9 cellular contexts compared by ENCODE assay signal in genomic region chrX:48531359-48531954, GRCh38. TPM values are rescaled to one million over a fixed set of nuclear protein-coding genes. Genes with fewer than 3 reads are reported as not detected.
DNase-seq lines count a peak whose midpoint lies in the region; ATAC-seq and TF ChIP-seq lines count a peak whose summit lies in the region.
"Had no signal": no experiment of that assay in that cellular context is flagged by ENCODE, and none has a peak within 500 bp of the region (broad histone marks: within the 10 kb centered on the region; RNA-seq: fewer than 3 reads in every experiment).

No MANE protein-coding gene starts in this region.

- intact Hi-C loops in HCT116 (cut with micrococcal nuclease) = no loop called here

- CTCF ChIA-PET in HCT116 (lab: Charles Lee) = interaction anchor here (0.5 kb wide), 1 partner anchor 1931 kb away, joined by 3 read pairs; no protein-coding TSS in a partner anchor
- CTCF ChIA-PET in T-cell (lab: Charles Lee) = no interaction called here

- TF ChIP-seq RAD21 in HCT116 (IDR thresholded peaks at IDR 0.05; ENCODE audit: low read depth) = no peak

- H2AFZ ChIP-seq in HCT116 (ENCODE audit: low read depth, low read length, poor library complexity, severe bottlenecking) (peak overlapping the region; percentile 26), fibroblast of lung (ENCODE audit: low read length) (peak overlapping the region; percentile 46)

- no peak for TF ChIP-seq CTCF in HCT116 (IDR thresholded peaks at IDR 0.05 in 2 of 3, conservative IDR thresholded peaks at IDR 0.05 in 1 of 3; ENCODE audit: borderline replicate concordance in 1 of 3, insufficient read depth in 1 of 3, low read depth in 2 of 3, low read length in 2 of 3)
- TF ChIP-seq CTCF in fibroblast of lung (conservative IDR thresholded peaks at IDR 0.05 in 1 of 2, IDR thresholded peaks at IDR 0.05 in 1 of 2; ENCODE audit: low read depth in 1 of 2, low read length in 2 of 2) = no peak

- POLR2A ChIA-PET in HCT116 (lab: Charles Lee) = no interaction called here
- POLR2A ChIA-PET in T-cell (lab: Charles Lee) = interaction anchor here in 1 of 2 donors (0.5 kb wide), 1 partner anchor 65 kb away, joined by 6 read pairs; no protein-coding TSS in a partner anchor

- TF ChIP-seq POLR2A in HCT116 (IDR thresholded peaks at IDR 0.05; ENCODE audit: borderline replicate concordance, extremely low read depth, insufficient read depth, insufficient read length) = no peak

- H3K36me3 ChIP-seq in HCT116 (ENCODE audit: control insufficient read depth in 1 of 2, insufficient read depth in 2 of 2, low read length in 2 of 2) (peaks cover 0 to 2% of the 10 kb centered on the region in 2 experiments; a peak in 2 of 4 replicates), fibroblast of lung (ENCODE audit: control insufficient read depth, insufficient read depth, low read length) (no peaks in the 10 kb centered on the region), skeletal muscle tissue (ENCODE audit: control insufficient read depth in 3 of 3, insufficient read depth in 3 of 3, low read length in 3 of 3) (peaks cover 2 to 8% (median 3%) of the 10 kb centered on the region in 3 donors)

- H3K4me1 Mint-ChIP-seq in T-cell = peaks cover 4 to 14% (median 7%) of the 10 kb centered on the region in 3 donors

- H3K9ac ChIP-seq in HCT116 (ENCODE audit: low read length) (0 out of 2 replicates have a peak overlapping the region, but pooled peaks have one; percentile 13), fibroblast of lung (ENCODE audit: insufficient read depth, low read length) (no peak overlapping the region), skeletal muscle tissue (ENCODE audit: low read depth in 1 of 3, low read length in 3 of 3) (no peak overlapping the region)

- peaks cover 6 to 20% of the 10 kb centered on the region in 2 experiments for H3K4me1 ChIP-seq in HCT116 (ENCODE audit: control insufficient read depth in 1 of 2, insufficient read depth in 2 of 2, low read length in 2 of 2)
- peaks cover 3% of the 10 kb centered on the region for H3K4me1 ChIP-seq in fibroblast of lung (ENCODE audit: control insufficient read depth, extremely low read depth, insufficient read depth, low read length)
- H3K4me1 ChIP-seq in skeletal muscle tissue (ENCODE audit: control insufficient read depth in 3 of 3, insufficient read depth in 3 of 3, low read length in 3 of 3) = no peaks in the 10 kb centered on the region

- H3K4me2 ChIP-seq in HCT116 (ENCODE audit: low read length) (peak overlapping the region; percentile 59), fibroblast of lung (ENCODE audit: extremely low read depth, insufficient read depth, low read length) (peak overlapping the region; percentile 51)

- TSS peak; percentile 80 for BruUV-seq in HCT116 (replicated peaks; lab: Mats Ljungman, UMichigan)

- H3K27me3 ChIP-seq in HCT116 (ENCODE audit: insufficient read depth, low read length) = no peaks in the 10 kb centered on the region
- H3K27me3 ChIP-seq in fibroblast of lung (ENCODE audit: control insufficient read depth, insufficient read depth, low read length) = no peaks in the 10 kb centered on the region
- H3K27me3 ChIP-seq in skeletal muscle tissue (ENCODE audit: control insufficient read depth in 3 of 3, insufficient read depth in 3 of 3, low read length in 3 of 3) = no peaks in the 10 kb centered on the region

- RAD21 ChIA-PET in HCT116 (lab: Charles Lee; ENCODE audit: low non-redundant PET in 1 of 2, low total read pairs in 2 of 2, uncharacterized antibody in 2 of 2, unreplicated experiment in 2 of 2) = no interaction called here

- H3K27ac ChIP-seq in HCT116 (ENCODE audit: low read depth, low read length) (peak overlapping the region; percentile 63; the same call in 1 of the 2 replicates), fibroblast of lung (ENCODE audit: insufficient read depth, low read length) (peak overlapping the region; percentile 73), skeletal muscle tissue (ENCODE audit: low read depth, low read length) (peak overlapping the region; percentile 36)

- H3K27me3 Mint-ChIP-seq in T-cell = no peaks in the 10 kb centered on the region

- H3K9me2 ChIP-seq in HCT116 (ENCODE audit: insufficient read depth) = no peaks in the 10 kb centered on the region

- peak overlapping the region; percentile 2 to 83 for H3K27ac Mint-ChIP-seq in T-cell

- H4K20me1 ChIP-seq in HCT116 (ENCODE audit: insufficient read depth) = no peaks in the 10 kb centered on the region
- H4K20me1 ChIP-seq in fibroblast of lung (ENCODE audit: control insufficient read depth, extremely low read depth, insufficient read depth, low read length) = no peaks in the 10 kb centered on the region

- H3K4me3 ChIP-seq in HCT116 (replicated peaks in 1 of 2; ENCODE audit: low read depth in 1 of 2, low read length in 2 of 2) (no peak overlapping the region), fibroblast of lung (replicated peaks in 1 of 4; ENCODE audit: control extremely low read depth in 1 of 4, insufficient read depth in 1 of 4, low read depth in 3 of 4, low read length in 4 of 4) (no peak overlapping the region), skeletal muscle tissue (ENCODE audit: low read length in 3 of 3) (no peak overlapping the region)

- ATAC-seq in HCT116 (peak; percentile 77), T-cell (replicated peaks in 1 of 4) (peak in 2 of 4 experiments; percentile 44 to 45), GM21825 (IDR thresholded peaks at IDR 0.05; ENCODE audit: unreplicated experiment) (no peak), HG03432 (IDR thresholded peaks at IDR 0.05; ENCODE audit: unreplicated experiment) (no peak), HG02642 (IDR thresholded peaks at IDR 0.05; ENCODE audit: poor library complexity, unreplicated experiment) (no peak)

- H3K4me3 Mint-ChIP-seq in T-cell = no peak overlapping the region

- H3K36me3 Mint-ChIP-seq in T-cell = peaks cover 16% of the 10 kb centered on the region

- H3K9me3 ChIP-seq in HCT116 (ENCODE audit: control insufficient read depth in 1 of 2, insufficient read depth in 1 of 2, low read depth in 1 of 2, low read length in 2 of 2) = no peaks in the 10 kb centered on the region
- no peaks in the 10 kb centered on the region for H3K9me3 ChIP-seq in fibroblast of lung (ENCODE audit: control insufficient read depth, insufficient read depth, low read depth, low read length)
- H3K9me3 ChIP-seq in skeletal muscle tissue (ENCODE audit: control insufficient read depth in 3 of 3, low read length in 3 of 3) = no peaks in the 10 kb centered on the region

- H3K79me2 ChIP-seq in HCT116 (ENCODE audit: insufficient read depth, low read length) (no peaks in the 10 kb centered on the region), fibroblast of lung (ENCODE audit: control insufficient read depth, insufficient read depth, low read length) (no peaks in the 10 kb centered on the region)

- DNase-seq in HCT116 (ENCODE audit: low read depth, low spot score) (no peak), T-cell (no peak), fibroblast of lung (ENCODE audit: low read depth in 2 of 2) (peak; percentile 79 to 85)
- no peak for DNase-seq in stimulated activated CD4-positive, alpha-beta T cell treated with anti-CD3 and anti-CD28 coated beads, Interleukin-15, amount 100 ng/mL, for 24 hours
- DNase-seq: islet precursor cell had no signal

- H3K9me3 Mint-ChIP-seq in T-cell = no peaks in the 10 kb centered on the region

TF ChIP-seq in HCT116, 20 proteins besides CTCF, POLR2A, EP300 and RAD21:
- TF ChIP-seq ZNF274 (IDR thresholded peaks at IDR 0.05; ENCODE audit: low read depth, low read length) = no peak
- TF ChIP-seq SP1 (IDR thresholded peaks at IDR 0.05; ENCODE audit: low read depth) = no peak
- peak; percentile 60 for TF ChIP-seq YY1 (IDR thresholded peaks at IDR 0.05; ENCODE audit: extremely low read depth, insufficient replicate concordance, low read depth, low read length)
- no peak for TF ChIP-seq EGR1 (IDR thresholded peaks at IDR 0.05; ENCODE audit: low read depth)
TF ChIP-seq in HCT116: peak in this region for 1.

RNA-seq across cellular contexts. Expression of gene TBC1D25, which starts 8.1 kb away (rescaled TPM):
- total RNA-seq in HCT116 (2021; ENCODE audit: unreplicated experiment) = 10.5 TPM
- 10.5 and 10.8 TPM in 2 replicates for polyA plus RNA-seq in HCT116 (2012)
- 10 to 100 TPM; 27.0 to 30.6 (median 29.5) TPM for total RNA-seq in T-cell
- total RNA-seq in fibroblast of lung = 3.9 and 5.1 TPM in 2 replicates
- polyA plus RNA-seq in fibroblast of lung = 8.5 and 9.4 TPM in 2 replicates
- 12.2 and 13.6 TPM in 2 replicates for polyA plus RNA-seq in fibroblast of lung (2012)
- polyA minus RNA-seq in fibroblast of lung (ENCODE audit: low replicate concordance) = 25.0 and 52.6 TPM in 2 replicates
- 2.1 TPM for total RNA-seq in skeletal muscle tissue

RNA-seq across cellular contexts. Expression of gene EBP, which starts 9.8 kb away (rescaled TPM):
- 93.8 TPM for total RNA-seq in HCT116 (2021; ENCODE audit: unreplicated experiment)
- 119 and 125 TPM in 2 replicates for polyA plus RNA-seq in HCT116 (2012)
- total RNA-seq in T-cell = 10 to 100 TPM; 41.1 to 60.4 (median 46.1) TPM
- 30.8 and 93.5 TPM in 2 replicates for total RNA-seq in fibroblast of lung
- 61.0 and 68.2 TPM in 2 replicates for polyA plus RNA-seq in fibroblast of lung
- polyA plus RNA-seq in fibroblast of lung (2012) = 73.9 and 90.6 TPM in 2 replicates
- polyA minus RNA-seq in fibroblast of lung (ENCODE audit: low replicate concordance) = 224 and 291 TPM in 2 replicates
- total RNA-seq in skeletal muscle tissue = 21.4 TPM

RNA-seq across cellular contexts. Expression of gene PORCN, which starts 22.7 kb away (rescaled TPM):
- 12.9 TPM for total RNA-seq in HCT116 (2021; ENCODE audit: unreplicated experiment)
- 12.5 and 15.5 TPM in 2 replicates for polyA plus RNA-seq in HCT116 (2012)
- 10 to 100 TPM; 16.8 to 21.7 (median 18.6) TPM for total RNA-seq in T-cell
- 6.2 and 11.4 TPM in 2 replicates for total RNA-seq in fibroblast of lung
- 5.4 and 6.0 TPM in 2 replicates for polyA plus RNA-seq in fibroblast of lung
- polyA plus RNA-seq in fibroblast of lung (2012) = 7.1 and 9.9 TPM in 2 replicates
- 29.7 and 53.0 TPM in 2 replicates for polyA minus RNA-seq in fibroblast of lung (ENCODE audit: low replicate concordance)
- 1.0 TPM for total RNA-seq in skeletal muscle tissue

RNA-seq across cellular contexts. Expression of gene RBM3, which starts 42.8 kb away (rescaled TPM):
- total RNA-seq in HCT116 (2021; ENCODE audit: unreplicated experiment) (233 TPM), T-cell (100 to 1,000 TPM; 212 to 345 (median 222) TPM), fibroblast of lung (39.8 and 52.7 TPM in 2 replicates), skeletal muscle tissue (196 TPM)
- 217 and 219 TPM in 2 replicates for polyA plus RNA-seq in HCT116 (2012)
- polyA plus RNA-seq in fibroblast of lung = 422 and 464 TPM in 2 replicates
- 522 and 622 TPM in 2 replicates for polyA plus RNA-seq in fibroblast of lung (2012)
- 174 and 232 TPM in 2 replicates for polyA minus RNA-seq in fibroblast of lung (ENCODE audit: low replicate concordance)

RNA-seq across cellular contexts. Expression of gene FTSJ1, which starts 55.5 kb away (rescaled TPM):
- total RNA-seq in HCT116 (2021; ENCODE audit: unreplicated experiment) (64.9 TPM), T-cell (10 to 100 TPM; 51.4 to 64.9 (median 56.8) TPM), fibroblast of lung (22.6 and 29.4 TPM in 2 replicates), skeletal muscle tissue (20.9 TPM)
- polyA plus RNA-seq in HCT116 (2012) = 66.2 and 68.6 TPM in 2 replicates
- 30.2 and 38.0 TPM in 2 replicates for polyA plus RNA-seq in fibroblast of lung
- polyA plus RNA-seq in fibroblast of lung (2012) = 41.1 and 54.5 TPM in 2 replicates
- 84.7 and 94.8 TPM in 2 replicates for polyA minus RNA-seq in fibroblast of lung (ENCODE audit: low replicate concordance)

Comparison
In these comparisons a context has a peak if more than half of its experiments do, and no peak if none do; other contexts are left out.
1. DNase-seq: peak in fibroblast of lung (2 of 2); none in HCT116 (single experiment), T-cell (0 of 34) and stimulated activated CD4-positive, alpha-beta T cell treated with anti-CD3 and anti-CD28 coated beads, Interleukin-15, amount 100 ng/mL, for 24 hours (single experiment).
2. Peak in every context shown above with its lines, with median percentiles within 50 percentile points of each other: H3K27ac ChIP-seq.